ENCODE assay signal across 16 cellular contexts in genomic region chr12:44247588-44247987, GRCh38.
DNase-seq lines count a peak whose midpoint lies in the region; ATAC-seq and TF ChIP-seq lines count a peak whose summit lies in the region.
"Had no signal": no experiment of that assay in that cellular context is flagged by ENCODE, and none has a peak within 500 bp of the region (broad histone marks: within the 10 kb centered on the region; RNA-seq: fewer than 3 reads in every experiment).

No MANE protein-coding gene starts in this region.

- H3K9me2 ChIP-seq in Karpas-422 (replicated peaks; ENCODE audit: insufficient read depth, low read length), result no peaks in the 10 kb centered on the region

- no peak overlapping the region for H3K4me2 ChIP-seq in Karpas-422 (ENCODE audit: low read depth, low read length, poor library complexity, severe bottlenecking)
- H3K4me2 ChIP-seq: BLaER1 treated with 17β-estradiol and CSF1 and Interleukin-3, amounts not matched to agents 10 nM and 100 nM had no signal

- no peaks in the 10 kb centered on the region for H3K36me3 Mint-ChIP-seq in neural crest cell (ENCODE audit: low read depth)
- H3K36me3 Mint-ChIP-seq: activated CD8-positive, alpha-beta memory T cell treated with anti-CD3 and anti-CD28 coated beads, Interleukin-2, amount 10 ng/mL, durations not matched to agents 7 days and 5 days had no signal

- no peaks in the 10 kb centered on the region for H3K4me1 Mint-ChIP-seq in neural crest cell
- H3K4me1 Mint-ChIP-seq: activated CD8-positive, alpha-beta memory T cell treated with anti-CD3 and anti-CD28 coated beads, Interleukin-2, amount 10 ng/mL, durations not matched to agents 7 days and 5 days; natural killer cell had no signal

- no peak overlapping the region for H3K27ac Mint-ChIP-seq in neural crest cell (ENCODE audit: unreplicated experiment)
- H3K27ac Mint-ChIP-seq: activated CD8-positive, alpha-beta memory T cell treated with anti-CD3 and anti-CD28 coated beads, Interleukin-2, amount 10 ng/mL, durations not matched to agents 7 days and 5 days; natural killer cell had no signal

- H3K9me3 ChIP-seq in Karpas-422 (ENCODE audit: low read length) (no peaks in the 10 kb centered on the region), WERI-Rb-1 (ENCODE audit: severe bottlenecking) (no peaks in the 10 kb centered on the region), lower lobe of right lung (no peaks in the 10 kb centered on the region)

- H3K27me3 ChIP-seq in Karpas-422 (ENCODE audit: low read length), result no peaks in the 10 kb centered on the region
- no peaks in the 10 kb centered on the region for H3K27me3 ChIP-seq in WERI-Rb-1 (ENCODE audit: insufficient read depth, low read depth, severe bottlenecking)
- H3K27me3 ChIP-seq in lower lobe of right lung (ENCODE audit: low read depth), result no peaks in the 10 kb centered on the region
- H3K27me3 ChIP-seq: BLaER1 treated with 17β-estradiol and CSF1 and Interleukin-3, amounts not matched to agents 10 nM and 100 nM had no signal

- H3K4me1 ChIP-seq in Karpas-422 (ENCODE audit: low read length) (peaks cover 18% of the 10 kb centered on the region), lower lobe of right lung (no peaks in the 10 kb centered on the region)
- H3K4me1 ChIP-seq: BLaER1 treated with 17β-estradiol and CSF1 and Interleukin-3, amounts not matched to agents 10 nM and 100 nM had no signal

- H3K36me3 ChIP-seq in Karpas-422 (ENCODE audit: insufficient read depth, low read length) (no peaks in the 10 kb centered on the region), WERI-Rb-1 (no peaks in the 10 kb centered on the region), lower lobe of right lung (no peaks in the 10 kb centered on the region)
- H3K36me3 ChIP-seq: BLaER1 treated with 17β-estradiol and CSF1 and Interleukin-3, amounts not matched to agents 10 nM and 100 nM had no signal

- peaks cover 9% of the 10 kb centered on the region for H3K9me3 Mint-ChIP-seq in neural crest cell

- no peak for ATAC-seq in lower lobe of right lung
- ATAC-seq in HG02678 (IDR thresholded peaks at IDR 0.05; ENCODE audit: unreplicated experiment), result no peak
- no peak for ATAC-seq in GM21528 (IDR thresholded peaks at IDR 0.05; ENCODE audit: low FRiP score, unreplicated experiment)
- ATAC-seq: activated CD8-positive, alpha-beta memory T cell treated with anti-CD3 and anti-CD28 coated beads, Interleukin-2, amount 10 ng/mL, durations not matched to agents 7 days and 5 days; natural killer cell had no signal

- no peak overlapping the region for H2AFZ ChIP-seq in Karpas-422 (ENCODE audit: low read length)

- TF ChIP-seq CTCF in GM12864 (IDR thresholded peaks at IDR 0.05; ENCODE audit: low read depth, low read length, missing control alignments) (peak; percentile 7), WERI-Rb-1 (IDR thresholded peaks at IDR 0.05; ENCODE audit: low read depth, low read length) (peak; percentile 42), neural crest cell (conservative IDR thresholded peaks at IDR 0.05) (peak; percentile 32), lower lobe of right lung (IDR thresholded peaks at IDR 0.05) (no peak)

- DNase-seq in GM12864 (ENCODE audit: low read depth), result no peak
- DNase-seq in Karpas-422, result peak; percentile 67
- DNase-seq in WERI-Rb-1, result peak; percentile 13
- DNase-seq in neural crest cell (ENCODE audit: low read depth, low spot score), result no peak
- no peak for DNase-seq in lower lobe of right lung
- DNase-seq: activated CD4-positive, CD25-positive, alpha-beta regulatory T cell; activated CD8-positive, alpha-beta memory T cell treated with anti-CD3 and anti-CD28 coated beads, Interleukin-2, amount 10 ng/mL, durations not matched to agents 7 days and 5 days; activated gamma-delta T cell; cerebellar nuclear complex; foreskin fibroblast; natural killer cell; SW 1271 had no signal

- H3K27me3 Mint-ChIP-seq in neural crest cell (ENCODE audit: low read depth), result no peaks in the 10 kb centered on the region
- H3K27me3 Mint-ChIP-seq: activated CD8-positive, alpha-beta memory T cell treated with anti-CD3 and anti-CD28 coated beads, Interleukin-2, amount 10 ng/mL, durations not matched to agents 7 days and 5 days had no signal

- no peak overlapping the region for H3K9ac ChIP-seq in Karpas-422 (ENCODE audit: low read length)
- H3K9ac ChIP-seq: BLaER1 treated with 17β-estradiol and CSF1 and Interleukin-3, amounts not matched to agents 10 nM and 100 nM had no signal

- H3K4me3 ChIP-seq in GM12864 (ENCODE audit: low read depth, low read length), result no peak overlapping the region
- H3K4me3 ChIP-seq in Karpas-422 (ENCODE audit: low read length), result no peak overlapping the region
- H3K4me3 ChIP-seq in WERI-Rb-1 (ENCODE audit: low read depth, low read length), result no peak overlapping the region
- no peak overlapping the region for H3K4me3 ChIP-seq in lower lobe of right lung
- H3K4me3 ChIP-seq: BLaER1 treated with 17β-estradiol and CSF1 and Interleukin-3, amounts not matched to agents 10 nM and 100 nM; lung had no signal

- intact Hi-C loops in lower lobe of right lung (cut with DNase I), result no loop called here

- H3K79me2 ChIP-seq in Karpas-422 (ENCODE audit: low read length), result no peaks in the 10 kb centered on the region

- no peaks in the 10 kb centered on the region for H4K20me1 ChIP-seq in Karpas-422 (ENCODE audit: insufficient read depth, low read depth, low read length)
- H4K20me1 ChIP-seq: BLaER1 treated with 17β-estradiol and CSF1 and Interleukin-3, amounts not matched to agents 10 nM and 100 nM had no signal

- no peak overlapping the region for H3K4me3 Mint-ChIP-seq in neural crest cell
- H3K4me3 Mint-ChIP-seq: activated CD8-positive, alpha-beta memory T cell treated with anti-CD3 and anti-CD28 coated beads, Interleukin-2, amount 10 ng/mL, durations not matched to agents 7 days and 5 days; natural killer cell had no signal

- H3K27ac ChIP-seq in Karpas-422 (ENCODE audit: low read length), result no peak overlapping the region
- H3K27ac ChIP-seq in WERI-Rb-1, result no peak overlapping the region
- H3K27ac ChIP-seq in lower lobe of right lung, result no peak overlapping the region
- H3K27ac ChIP-seq: BLaER1 treated with 17β-estradiol and CSF1 and Interleukin-3, amounts not matched to agents 10 nM and 100 nM had no signal

Comparison
In these comparisons a context has a peak if more than half of its experiments do, and no peak if none do; other contexts are left out.
1. DNase-seq: peak in Karpas-422 (single experiment) and WERI-Rb-1 (single experiment); none in GM12864 (single experiment), neural crest cell (single experiment) and lower lobe of right lung (single experiment).